15 cellular contexts compared by ENCODE assay signal in genomic region chr1:61962631-61963030, GRCh38.
"Had no signal": no experiment of that assay in that cellular context is flagged by ENCODE, and none has a peak within 500 bp of the region (broad histone marks: within the 10 kb centered on the region; RNA-seq: fewer than 3 reads in every experiment).

No MANE protein-coding gene starts in this region.

- H3K27ac Mint-ChIP-seq: naive thymus-derived CD4-positive, alpha-beta T cell had no signal

- H3K4me3 Mint-ChIP-seq: naive thymus-derived CD4-positive, alpha-beta T cell had no signal

- DNase-seq: dermis blood vessel endothelial cell; dorsolateral prefrontal cortex; effector CD4-positive, alpha-beta T cell; effector memory CD4-positive, alpha-beta T cell; foreskin keratinocyte; heart right ventricle; hippocampal formation; left lung; lower lobe of right lung; mesenchymal stem cell; midbrain; naive thymus-derived CD4-positive, alpha-beta T cell had no signal

- H3K27me3 ChIP-seq: dorsolateral prefrontal cortex, esophagus muscularis mucosa, foreskin keratinocyte, gastroesophageal sphincter, heart right ventricle, left lung had no signal

- H3K4me3 ChIP-seq: coronary artery, dorsolateral prefrontal cortex, esophagus muscularis mucosa, gastroesophageal sphincter, heart right ventricle, left lung, lower lobe of right lung had no signal

- H3K4me1 ChIP-seq: esophagus muscularis mucosa, gastroesophageal sphincter, left lung, lower lobe of right lung had no signal

- H3K9me3 ChIP-seq: esophagus muscularis mucosa, gastroesophageal sphincter, heart right ventricle, left lung, lower lobe of right lung had no signal

- H3K36me3 ChIP-seq: esophagus muscularis mucosa, gastroesophageal sphincter, heart right ventricle, left lung, lower lobe of right lung had no signal

- H3K27ac ChIP-seq: coronary artery, dorsolateral prefrontal cortex, esophagus muscularis mucosa, foreskin keratinocyte, gastroesophageal sphincter, left lung, lower lobe of right lung had no signal

- ATAC-seq: foreskin keratinocyte; gastroesophageal sphincter; left lung; lower lobe of right lung; naive thymus-derived CD4-positive, alpha-beta T cell had no signal

- H3K27me3 Mint-ChIP-seq: naive thymus-derived CD4-positive, alpha-beta T cell had no signal
